8 cellular contexts compared by ENCODE assay signal in genomic region chr5:142432961-142433360, GRCh38.
A peak's percentile ranks its signal among the peaks of the same experiment; 100 is the strongest.
DNase-seq lines count a peak whose midpoint lies in the region; ATAC-seq and TF ChIP-seq lines count a peak whose summit lies in the region.

No MANE protein-coding gene starts in this region.

- H3K36me3 ChIP-seq in Caco-2 (ENCODE audit: control insufficient read depth, insufficient read depth, low read length) = no peaks in the 10 kb centered on the region

- CTCF ChIA-PET in Caco-2 (lab: Charles Lee) = interaction anchor here (0.5 to 0.9 kb wide), 2 partner anchors 13 to 116 kb away, joined by 3 to 4 read pairs; no protein-coding TSS in a partner anchor

- DNase-seq in NCI-H2029 (lab: John Stamatoyannopoulos, UW) (peak; percentile 66), activated gamma-delta T cell treated with Interleukin-2 at 50 U/mL for 16 hours (peak; percentile 58), pons (ENCODE audit: low spot score) (no peak), NCI-H1417 (lab: John Stamatoyannopoulos, UW) (no peak), Caco-2 (no peak)
- peak; percentile 50 for DNase-seq in stimulated activated CD4-positive, alpha-beta T cell treated with anti-CD3 and anti-CD28 coated beads, Interleukin-1b, Interleukin-23, amount 100 ng/mL, for 48 hours

- POLR2A ChIA-PET in Caco-2 (lab: Charles Lee) = no interaction called here

- H3K27ac Mint-ChIP-seq in Caco-2 (ENCODE audit: unreplicated experiment) = no peak overlapping the region

- H3K4me1 Mint-ChIP-seq in Caco-2 (ENCODE audit: low read depth, unreplicated experiment) = no peaks in the 10 kb centered on the region

- no peak for TF ChIP-seq CTCF in Caco-2 (IDR thresholded peaks at IDR 0.05; ENCODE audit: insufficient read depth in 1 of 2, low read depth in 1 of 2, low read length in 1 of 2, severe bottlenecking in 1 of 2, unreplicated experiment in 1 of 2)

- no peak overlapping the region for H3K4me3 Mint-ChIP-seq in Caco-2 (ENCODE audit: unreplicated experiment)

- H3K27me3 Mint-ChIP-seq in Caco-2 (ENCODE audit: insufficient read depth, unreplicated experiment) = no peaks in the 10 kb centered on the region

- intact Hi-C loops in Caco-2 (cut with micrococcal nuclease; ENCODE audit: unreplicated experiment) = no loop called here

- ATAC-seq in GM19452 (IDR thresholded peaks at IDR 0.05; ENCODE audit: unreplicated experiment) = peak; percentile 69
- no peak for ATAC-seq in GM21367 (IDR thresholded peaks at IDR 0.05; ENCODE audit: unreplicated experiment)

- H3K9me3 ChIP-seq in Caco-2 = no peaks in the 10 kb centered on the region

- H3K4me3 ChIP-seq in Caco-2 (ENCODE audit: low read depth, low read length) = no peak overlapping the region

- no peaks in the 10 kb centered on the region for H3K36me3 Mint-ChIP-seq in Caco-2 (ENCODE audit: insufficient read depth, unreplicated experiment)

- H3K4me1 ChIP-seq in Caco-2 = 0 out of 2 replicates have a peak, but pooled peaks cover 5% of the 10 kb centered on the region

- no TSS peak for BruUV-seq in Caco-2 (replicated peaks; lab: Mats Ljungman, UMichigan)

- no peaks in the 10 kb centered on the region for H3K9me3 Mint-ChIP-seq in Caco-2 (ENCODE audit: unreplicated experiment)

- no peaks in the 10 kb centered on the region for H3K27me3 ChIP-seq in Caco-2 (replicated peaks; ENCODE audit: control insufficient read depth, insufficient read depth, low read length)

Comparison
In these comparisons a context has a peak if more than half of its experiments do, and no peak if none do; other contexts are left out.
1. DNase-seq: peak in NCI-H2029 (single experiment), activated gamma-delta T cell treated with Interleukin-2 at 50 U/mL for 16 hours (single experiment) and stimulated activated CD4-positive, alpha-beta T cell treated with anti-CD3 and anti-CD28 coated beads, Interleukin-1b, Interleukin-23, amount 100 ng/mL, for 48 hours (single experiment); none in pons (single experiment), NCI-H1417 (0 of 3) and Caco-2 (0 of 2).